Comparison of ENCODE assay signal across 9 cellular contexts in genomic region chr16:73176577-73177013, GRCh38.
DNase-seq lines count a peak whose midpoint lies in the region; ATAC-seq, FAIRE-seq and TF ChIP-seq lines count a peak whose summit lies in the region.
"Had no signal": no experiment of that assay in that cellular context is flagged by ENCODE, and none has a peak within 500 bp of the region (broad histone marks: within the 10 kb centered on the region; RNA-seq: fewer than 3 reads in every experiment).

No MANE protein-coding gene starts in this region.

- intact Hi-C loops in kidney (cut with DNase I), result no loop called here

- peaks cover 8% of the 10 kb centered on the region for H3K27me3 Mint-ChIP-seq in astrocyte (ENCODE audit: low read depth, unreplicated experiment)

- peaks cover 2% of the 10 kb centered on the region for H3K4me1 Mint-ChIP-seq in astrocyte (ENCODE audit: low read depth, unreplicated experiment)

- no peaks in the 10 kb centered on the region for H3K79me2 ChIP-seq in astrocyte (ENCODE audit: insufficient read depth, low read length)

- H4K20me1 ChIP-seq in astrocyte (ENCODE audit: insufficient read depth, low read length), result no peaks in the 10 kb centered on the region

- H3K4me2 ChIP-seq in astrocyte (ENCODE audit: low read length), result no peak overlapping the region

- TF ChIP-seq CTCF in astrocyte (IDR thresholded peaks at IDR 0.05; ENCODE audit: insufficient read depth, low read depth, low read length) (peak; percentile 46), kidney (IDR thresholded peaks at IDR 0.05; ENCODE audit: borderline replicate concordance, extremely low read depth, insufficient read depth) (peak; percentile 38)

- H3K9me3 Mint-ChIP-seq in astrocyte (ENCODE audit: unreplicated experiment), result no peaks in the 10 kb centered on the region

- H3K9ac ChIP-seq in astrocyte (ENCODE audit: low read length) (no peak overlapping the region), kidney (ENCODE audit: low read length in 2 of 2) (no peak overlapping the region)

- H3K27ac ChIP-seq in astrocyte (ENCODE audit: low read depth, low read length), result no peak overlapping the region
- no peak overlapping the region for H3K27ac ChIP-seq in kidney (ENCODE audit: low read depth in 2 of 2, low read length in 2 of 2)

- no peaks in the 10 kb centered on the region for H3K36me3 ChIP-seq in astrocyte (ENCODE audit: insufficient read depth, low read length)
- no peaks in the 10 kb centered on the region for H3K36me3 ChIP-seq in kidney (ENCODE audit: control insufficient read depth in 1 of 2, insufficient read depth in 2 of 2, low read length in 2 of 2)

- no peak overlapping the region for H2AFZ ChIP-seq in astrocyte (ENCODE audit: low read depth, low read length)

- DNase-seq in A172 (ENCODE audit: low spot score) (peak; percentile 76), HEK293T (ENCODE audit: extremely low spot score) (no peak), astrocyte (ENCODE audit: low read depth) (peak; percentile 86), kidney (no peak), NCI-H2081 (lab: John Stamatoyannopoulos, UW) (no peak)
- DNase-seq in activated CD4-positive, alpha-beta T cell treated with anti-CD3 and anti-CD28 coated beads for 4 hours, result no peak

- H3K27me3 ChIP-seq in astrocyte (ENCODE audit: insufficient read depth, low read length), result no peaks in the 10 kb centered on the region

- H3K4me3 Mint-ChIP-seq in astrocyte (ENCODE audit: unreplicated experiment), result no peak overlapping the region

- peaks cover 16% of the 10 kb centered on the region for H3K4me1 ChIP-seq in astrocyte (ENCODE audit: insufficient read depth, low read length)
- peaks cover 3 to 18% of the 10 kb centered on the region in 2 donors for H3K4me1 ChIP-seq in kidney (ENCODE audit: control insufficient read depth in 1 of 2, insufficient read depth in 1 of 2, low read depth in 1 of 2, low read length in 2 of 2)

- CTCF ChIA-PET in HEK293T (lab: Yijun Ruan, JAX), result interaction anchor here (0.6 to 1.2 kb wide), 8 partner anchors 8 to 1971 kb away, joined by 3 to 10 read pairs (median 4); no protein-coding TSS in a partner anchor

- H3K27ac Mint-ChIP-seq in astrocyte (ENCODE audit: unreplicated experiment), result no peak overlapping the region

- H3K36me3 Mint-ChIP-seq in astrocyte (ENCODE audit: low read depth, unreplicated experiment), result no peaks in the 10 kb centered on the region

- peak; percentile 50 for FAIRE-seq in astrocyte (lab: Jason Lieb, UNC)
- no peak for FAIRE-seq in kidney (lab: Jason Lieb, UNC)

- H3K9me3 ChIP-seq in astrocyte (ENCODE audit: insufficient read depth, low read depth, low read length) (no peaks in the 10 kb centered on the region), kidney (ENCODE audit: control insufficient read depth in 1 of 2, low read length in 2 of 2) (no peaks in the 10 kb centered on the region)

- POLR2A ChIA-PET in HEK293T (lab: Yijun Ruan, JAX), result interaction anchor here (1.5 kb wide), 1 partner anchor 107 kb away, joined by 4 read pairs; no protein-coding TSS in a partner anchor

- ATAC-seq in HG02623 (IDR thresholded peaks at IDR 0.05; ENCODE audit: unreplicated experiment) (no peak), GM21737 (IDR thresholded peaks at IDR 0.05; ENCODE audit: unreplicated experiment) (no peak)
- ATAC-seq: sciatic nerve had no signal

- no peak overlapping the region for H3K4me3 ChIP-seq in astrocyte (ENCODE audit: insufficient read depth, low read depth, low read length)
- H3K4me3 ChIP-seq in kidney (ENCODE audit: low read length in 2 of 2), result no peak overlapping the region

TF ChIP-seq in HEK293T, 16 proteins besides CTCF, POLR2A, EP300 and RAD21:
- TF ChIP-seq ZNF384 (IDR thresholded peaks at IDR 0.05) (peak; percentile 74), FOXM1 (IDR thresholded peaks at IDR 0.05; ENCODE audit: borderline replicate concordance) (no peak)

Comparison
In these comparisons a context has a peak if more than half of its experiments do, and no peak if none do; other contexts are left out.
1. DNase-seq: peak in A172 (single experiment) and astrocyte (single experiment); none in HEK293T (single experiment), kidney (single experiment), NCI-H2081 (0 of 2) and activated CD4-positive, alpha-beta T cell treated with anti-CD3 and anti-CD28 coated beads for 4 hours (0 of 2).